16 cellular contexts compared by ENCODE assay signal in genomic region chr12:115338566-115339294, GRCh38.
DNase-seq lines count a peak whose midpoint lies in the region; ATAC-seq and TF ChIP-seq lines count a peak whose summit lies in the region.
"Had no signal": no experiment of that assay in that cellular context is flagged by ENCODE, and none has a peak within 500 bp of the region (broad histone marks: within the 10 kb centered on the region; RNA-seq: fewer than 3 reads in every experiment).

No MANE protein-coding gene starts in this region.

- H3K27me3 Mint-ChIP-seq in endothelial cell (ENCODE audit: unreplicated experiment) = no peaks in the 10 kb centered on the region
- H3K27me3 Mint-ChIP-seq: activated naive CD8-positive, alpha-beta T cell treated with anti-CD3 and anti-CD28 coated beads, Interleukin-2, amount 50 U/mL, for 24 hours; CD8-positive, alpha-beta memory T cell had no signal

- H3K4me1 ChIP-seq in mammary epithelial cell (ENCODE audit: insufficient read depth, low read length) (peaks cover 18% of the 10 kb centered on the region), breast epithelium (no peaks in the 10 kb centered on the region), esophagus muscularis mucosa (peaks cover 4 to 25% (median 13%) of the 10 kb centered on the region in 4 donors), vagina (peaks cover 51% of the 10 kb centered on the region)

- no peak for TF ChIP-seq EP300 in esophagus muscularis mucosa (IDR thresholded peaks at IDR 0.05)

- intact Hi-C loops in mammary epithelial cell (cut with micrococcal nuclease) = no loop called here
- intact Hi-C loops in breast epithelium (cut with DNase I; ENCODE audit: low total_unique reads) = no loop called here
- intact Hi-C loops in esophagus muscularis mucosa (cut with DNase I) = no loop called here
- intact Hi-C loops in vagina (cut with DNase I) = no loop called here

- no peak overlapping the region for H3K4me2 ChIP-seq in mammary epithelial cell (ENCODE audit: insufficient read depth, low read depth, low read length)

- BruUV-seq in mammary epithelial cell (replicated peaks; lab: Mats Ljungman, UMichigan) = no TSS peak

- TF ChIP-seq CTCF in mammary epithelial cell (conservative IDR thresholded peaks at IDR 0.05 in 1 of 2, IDR thresholded peaks at IDR 0.05 in 1 of 2; ENCODE audit: extremely low read depth in 1 of 2, insufficient read depth in 1 of 2, low read depth in 1 of 2, low read length in 2 of 2) (no peak), breast epithelium (IDR thresholded peaks at IDR 0.05) (no peak), esophagus muscularis mucosa (IDR thresholded peaks at IDR 0.05) (no peak), vagina (IDR thresholded peaks at IDR 0.05) (no peak), endothelial cell (IDR thresholded peaks at IDR 0.05; ENCODE audit: unreplicated experiment) (no peak)

- H3K36me3 ChIP-seq in mammary epithelial cell (ENCODE audit: insufficient read depth, low read length) (no peaks in the 10 kb centered on the region), breast epithelium (no peaks in the 10 kb centered on the region), esophagus muscularis mucosa (no peaks in the 10 kb centered on the region), vagina (no peaks in the 10 kb centered on the region)

- no peaks in the 10 kb centered on the region for H3K27me3 ChIP-seq in mammary epithelial cell (ENCODE audit: insufficient read depth, low read length)
- no peaks in the 10 kb centered on the region for H3K27me3 ChIP-seq in breast epithelium
- H3K27me3 ChIP-seq in esophagus muscularis mucosa = no peaks in the 10 kb centered on the region
- no peaks in the 10 kb centered on the region for H3K27me3 ChIP-seq in vagina

- 86% methylated on average over 9 of the region's 9 CpGs for WGBS in mammary epithelial cell (ENCODE audit: low coverage, missing lambda C conversion rate)
- 80% methylated on average over 9 of the region's 9 CpGs for WGBS in esophagus muscularis mucosa

- no peak overlapping the region for H3K4me3 Mint-ChIP-seq in endothelial cell (ENCODE audit: unreplicated experiment)
- H3K4me3 Mint-ChIP-seq: activated naive CD8-positive, alpha-beta T cell treated with anti-CD3 and anti-CD28 coated beads, Interleukin-2, amount 50 U/mL, for 24 hours; CD8-positive, alpha-beta memory T cell; natural killer cell had no signal

- in situ Hi-C loops in mammary epithelial cell (cut with MboI; ENCODE audit: low sequenced_read_pairs in 2 of 2) = no loop called here

- dilution Hi-C loops in mammary epithelial cell (cut with HindIII; ENCODE audit: low sequenced_read_pairs) = no loop called here

- peaks cover 3% of the 10 kb centered on the region for H3K4me1 Mint-ChIP-seq in endothelial cell (ENCODE audit: unreplicated experiment)
- H3K4me1 Mint-ChIP-seq: CD8-positive, alpha-beta memory T cell; natural killer cell had no signal

- no peaks in the 10 kb centered on the region for H3K36me3 Mint-ChIP-seq in endothelial cell (ENCODE audit: low read depth, unreplicated experiment)
- H3K36me3 Mint-ChIP-seq: CD8-positive, alpha-beta memory T cell; natural killer cell had no signal

- DNase-seq in mammary epithelial cell (peak; percentile 35), breast epithelium (ENCODE audit: low spot score in 2 of 2) (no peak), esophagus muscularis mucosa (ENCODE audit: extremely low spot score) (no peak), vagina (ENCODE audit: extremely low spot score in 2 of 2) (no peak), endothelial cell (ENCODE audit: low spot score) (no peak), GM19238 (ENCODE audit: insufficient read length, low spot score) (no peak), D341Med (ENCODE audit: low spot score) (no peak)
- DNase-seq: activated naive CD8-positive, alpha-beta T cell treated with anti-CD3 and anti-CD28 coated beads, Interleukin-2, amount 50 U/mL, for 24 hours; CD8-positive, alpha-beta memory T cell; kidney; natural killer cell; NCI-H526 treated with DMSO at 0.1 percent for 48 hours; SHP77 treated with DMSO at 0.1 percent for 48 hours had no signal

- no peak overlapping the region for H3K9ac ChIP-seq in mammary epithelial cell (ENCODE audit: insufficient read depth, low read length)

- H3K79me2 ChIP-seq in mammary epithelial cell (ENCODE audit: insufficient read depth, low read length) = no peaks in the 10 kb centered on the region

- H3K27ac ChIP-seq in mammary epithelial cell (ENCODE audit: insufficient read depth, low read depth, low read length) (no peak overlapping the region), breast epithelium (peak overlapping the region in 1 of 2 donors; percentile 84), esophagus muscularis mucosa (replicated peaks in 1 of 4) (peak overlapping the region in 3 of 4 donors; percentile 40 to 57 (median 49)), vagina (peak overlapping the region; percentile 73)
- H3K27ac ChIP-seq: 22Rv1, VCaP had no signal

- H2AFZ ChIP-seq in mammary epithelial cell (ENCODE audit: low read depth, low read length) = no peak overlapping the region

- H3K9me3 Mint-ChIP-seq in endothelial cell (ENCODE audit: unreplicated experiment) = no peaks in the 10 kb centered on the region

- H3K27ac Mint-ChIP-seq in endothelial cell (ENCODE audit: unreplicated experiment) = no peak overlapping the region
- H3K27ac Mint-ChIP-seq: activated naive CD8-positive, alpha-beta T cell treated with anti-CD3 and anti-CD28 coated beads, Interleukin-2, amount 50 U/mL, for 24 hours; CD8-positive, alpha-beta memory T cell; natural killer cell had no signal

- H3K4me3 ChIP-seq in mammary epithelial cell (replicated peaks in 1 of 3; ENCODE audit: insufficient read depth in 1 of 3, low read depth in 2 of 3, low read length in 3 of 3) = no peak overlapping the region
- H3K4me3 ChIP-seq in breast epithelium = no peak overlapping the region
- H3K4me3 ChIP-seq in esophagus muscularis mucosa = no peak overlapping the region
- H3K4me3 ChIP-seq in vagina = no peak overlapping the region

- ATAC-seq in HG03520 (IDR thresholded peaks at IDR 0.05; ENCODE audit: unreplicated experiment) = peak; percentile 85
- ATAC-seq: activated naive CD8-positive, alpha-beta T cell treated with anti-CD3 and anti-CD28 coated beads, Interleukin-2, amount 50 U/mL, for 24 hours; natural killer cell had no signal

- peaks cover 4% of the 10 kb centered on the region for H3K9me3 ChIP-seq in mammary epithelial cell (replicated peaks; ENCODE audit: insufficient read depth, low read length)
- H3K9me3 ChIP-seq in breast epithelium = peaks cover 0 to 3% of the 10 kb centered on the region in 2 donors
- H3K9me3 ChIP-seq in esophagus muscularis mucosa = no peaks in the 10 kb centered on the region
- no peaks in the 10 kb centered on the region for H3K9me3 ChIP-seq in vagina

- CTCF ChIA-PET in mammary epithelial cell (lab: Charles Lee; ENCODE audit: low non-redundant PET) = no interaction called here

- no peak for TF ChIP-seq POLR2A in breast epithelium (IDR thresholded peaks at IDR 0.05)
- no peak for TF ChIP-seq POLR2A in esophagus muscularis mucosa (IDR thresholded peaks at IDR 0.05; ENCODE audit: low read depth)
- no peak for TF ChIP-seq POLR2A in vagina (IDR thresholded peaks at IDR 0.05)

- no peaks in the 10 kb centered on the region for H4K20me1 ChIP-seq in mammary epithelial cell (ENCODE audit: insufficient read depth, low read length)
